ENCODE assay signal across 19 cellular contexts in genomic region chr1:162219461-162219860, GRCh38.
"Had no signal": no experiment of that assay in that cellular context is flagged by ENCODE, and none has a peak within 500 bp of the region (broad histone marks: within the 10 kb centered on the region; RNA-seq: fewer than 3 reads in every experiment).

No MANE protein-coding gene starts in this region.

- H3K27me3 ChIP-seq: adrenal gland, cardiac muscle cell, esophagus squamous epithelium, right lobe of liver, stomach, upper lobe of left lung had no signal

- H3K9me3 ChIP-seq: adrenal gland, esophagus squamous epithelium, right lobe of liver, stomach, upper lobe of left lung had no signal

- H3K4me3 ChIP-seq: adrenal gland, cardiac muscle cell, esophagus squamous epithelium, right lobe of liver, smooth muscle cell, stomach, upper lobe of left lung had no signal

- H3K4me1 ChIP-seq: esophagus squamous epithelium had no signal

- H3K9ac ChIP-seq: parathyroid adenoma had no signal

- H3K27ac ChIP-seq: adrenal gland, cardiac muscle cell, esophagus squamous epithelium, parathyroid adenoma, right lobe of liver, stomach, VCaP had no signal

- ATAC-seq: activated naive CD4-positive, alpha-beta T cell treated with anti-CD3 and anti-CD28 coated beads, Interleukin-2, amount 50 U/mL, for 72 hours; left ventricle myocardium superior; naive thymus-derived CD4-positive, alpha-beta T cell; right lobe of liver had no signal

- H3K36me3 ChIP-seq: adrenal gland, cardiac muscle cell, esophagus squamous epithelium, right lobe of liver, stomach, upper lobe of left lung had no signal

- DNase-seq: activated CD4-positive, alpha-beta T cell treated with anti-CD3 and anti-CD28 coated beads for 1 hour; activated gamma-delta T cell treated with Interleukin-2 at 50 U/mL for 16 hours; adrenal gland; dermis blood vessel endothelial cell; effector memory CD4-positive, alpha-beta T cell; esophagus squamous epithelium; immature natural killer cell; left ventricle myocardium superior; mesenchymal stem cell; naive thymus-derived CD4-positive, alpha-beta T cell; right lobe of liver; stimulated activated CD4-positive, alpha-beta T cell treated with anti-CD3 and anti-CD28 coated beads, Interleukin-4, amount 100 ng/mL, for 1 hour; stomach; upper lobe of left lung had no signal

- H3K4me2 ChIP-seq: smooth muscle cell had no signal

- H3K79me2 ChIP-seq: parathyroid adenoma had no signal
